ENCODE assay signal across 8 cellular contexts in genomic region chr9:129028192-129028966, GRCh38. TPM values are rescaled to one million over a fixed set of nuclear protein-coding genes. Genes with fewer than 3 reads are reported as not detected.
DNase-seq lines count a peak whose midpoint lies in the region; ATAC-seq and TF ChIP-seq lines count a peak whose summit lies in the region.

Gene SH3GLB2, minus strand, starts transcription at chr9:129028331. Its CDS starts 177 bp downstream, at chr9:129028154.

- H3K4me3 ChIP-seq in AG04450 (ENCODE audit: low read depth, low read length), result peak within 1 kb of the TSS; percentile 79

- ATAC-seq in GM18868 (IDR thresholded peaks at IDR 0.05; ENCODE audit: unreplicated experiment), result peak; percentile 75
- peak; percentile 89 for ATAC-seq in HG03139 (IDR thresholded peaks at IDR 0.05; ENCODE audit: unreplicated experiment)

- no peaks in the 10 kb centered on the region for H3K27me3 ChIP-seq in AG04450 (ENCODE audit: control insufficient read depth, insufficient read depth, low read length)

- CTCF ChIA-PET in AG04450 (lab: Charles Lee), result interaction anchor here (0.5 to 1.2 kb wide), 43 partner anchors 9 to 1338 kb away, joined by 3 to 13 read pairs (median 4); partner anchors contain the start of gene DOLPP1

- peak; percentile 83 for TF ChIP-seq CTCF in AG04450 (IDR thresholded peaks at IDR 0.05; ENCODE audit: low read depth, low read length)

- H3K9me3 ChIP-seq in AG04450 (ENCODE audit: control insufficient read depth, insufficient read depth, low read length), result no peaks in the 10 kb centered on the region

- H3K27ac ChIP-seq in AG04450 (ENCODE audit: low read depth, low read length) (no peak within 1 kb of the TSS), caudate nucleus (ENCODE audit: low read depth, low read length) (peak within 1 kb of the TSS; percentile 68)

- POLR2A ChIA-PET in AG04450 (lab: Yijun Ruan, JAX), result no interaction called here

- peak; percentile 95 for DNase-seq in AG04450 (ENCODE audit: low read depth, low spot score)
- DNase-seq in NCI-H2227 treated with DMSO at 0.1 percent for 48 hours (lab: John Stamatoyannopoulos, UW), result peak; percentile 81
- DNase-seq in activated CD4-positive, CD25-positive, alpha-beta regulatory T cell (lab: John Stamatoyannopoulos, UW), result peak; percentile 89 to 96 (median 92)
- peak; percentile 57 to 99 (median 97) for DNase-seq in caudate nucleus (lab: John Stamatoyannopoulos, UW)
- peak; percentile 98 for DNase-seq in islet precursor cell
- peak; percentile 97 for DNase-seq in stimulated activated CD4-positive, alpha-beta T cell treated with anti-CD3 and anti-CD28 coated beads, Interleukin-12 subunit alpha, Interleukin-12 subunit beta, amount 100 ng/mL, for 4 hours

RNA-seq across cellular contexts. Expression of gene SH3GLB2, which starts in this region (rescaled TPM):
- 29.3 and 39.1 TPM in 2 replicates for polyA plus RNA-seq in AG04450 (2011; rRNA removed)
- polyA minus RNA-seq in AG04450 (2011; rRNA and poly(A)+ RNA removed), result 20.2 and 38.4 TPM in 2 replicates
